In genomic region chr17:64447526-64447925, GRCh38 we compare ENCODE assay signal across 17 cellular contexts. TPM values are rescaled to one million over a fixed set of nuclear protein-coding genes. Genes with fewer than 3 reads are reported as not detected.
"Had no signal": no experiment of that assay in that cellular context is flagged by ENCODE, and none has a peak within 500 bp of the region (broad histone marks: within the 10 kb centered on the region; RNA-seq: fewer than 3 reads in every experiment).

No MANE protein-coding gene starts in this region.

- H3K4me1 ChIP-seq: sigmoid colon had no signal

- H3K27ac ChIP-seq: hepatocyte, sigmoid colon had no signal

- H3K4me3 ChIP-seq: hepatocyte, sigmoid colon, stomach had no signal

- H3K27ac Mint-ChIP-seq: activated naive CD8-positive, alpha-beta T cell; activated T-helper 2 cell treated with anti-CD3 and anti-CD28 coated beads, Interferon-gamma antibody, Interleukin-2, Interleukin-4, amounts not matched to agents 10 μg/mL and 5 μg/mL and 100 μg/mL, durations not matched to agents 14 hours and 24 hours and 36 hours; brain; nephron progenitor cell had no signal

- H3K4me3 Mint-ChIP-seq: activated naive CD8-positive, alpha-beta T cell; brain; central memory CD8-positive, alpha-beta T cell; nephron progenitor cell had no signal

- H3K36me3 Mint-ChIP-seq: activated naive CD8-positive, alpha-beta T cell; brain had no signal

- ATAC-seq: left ventricle myocardium superior had no signal

- H3K4me1 Mint-ChIP-seq: brain, nephron progenitor cell had no signal

- H3K9me3 Mint-ChIP-seq: activated T-helper 2 cell treated with anti-CD3 and anti-CD28 coated beads, Interferon-gamma antibody, Interleukin-2, Interleukin-4, amounts not matched to agents 10 μg/mL and 5 μg/mL and 100 μg/mL, durations not matched to agents 14 hours and 24 hours and 36 hours; brain; central memory CD8-positive, alpha-beta T cell; nephron progenitor cell had no signal

- DNase-seq: activated CD4-positive, alpha-beta T cell treated with anti-CD3 and anti-CD28 coated beads, Interleukin-2, amount 50 U/mL, for 48 hours; activated CD8-positive, alpha-beta memory T cell treated with anti-CD3 and anti-CD28 coated beads, Interleukin-2, amount 50 U/mL, for 48 hours; amygdala; erythroblast; kidney; left ventricle myocardium superior; mesenchymal stem cell; nephron progenitor cell; sigmoid colon; stimulated activated CD4-positive, alpha-beta T cell treated with anti-CD3 and anti-CD28 coated beads, Interleukin-2, amount 100 ng/mL, for 24 hours; stomach had no signal

- H3K27me3 Mint-ChIP-seq: activated naive CD8-positive, alpha-beta T cell; central memory CD8-positive, alpha-beta T cell had no signal

- H3K36me3 ChIP-seq: sigmoid colon, stomach had no signal

- H3K27me3 ChIP-seq: hepatocyte, sigmoid colon, stomach had no signal

- H3K9me3 ChIP-seq: sigmoid colon, stomach had no signal

RNA-seq across cellular contexts. Expression of gene MILR1, which starts 1.4 kb away (rescaled TPM):
- total RNA-seq: osteocyte had no signal

RNA-seq across cellular contexts. Expression of gene PECAM1, which starts 56.9 kb away (rescaled TPM):
- total RNA-seq: osteocyte had no signal
